14 cellular contexts compared by ENCODE assay signal in genomic region chr2:69619725-69620124, GRCh38. TPM values are rescaled to one million over a fixed set of nuclear protein-coding genes. Genes with fewer than 3 reads are reported as not detected.
DNase-seq lines count a peak whose midpoint lies in the region; ATAC-seq and TF ChIP-seq lines count a peak whose summit lies in the region.
"Had no signal": no experiment of that assay in that cellular context is flagged by ENCODE, and none has a peak within 500 bp of the region (broad histone marks: within the 10 kb centered on the region; RNA-seq: fewer than 3 reads in every experiment).

No MANE protein-coding gene starts in this region.

- DNase-seq in stimulated activated CD4-positive, alpha-beta T cell treated with anti-CD3 and anti-CD28 coated beads, Interleukin-15, amount 100 ng/mL, for 24 hours: peak; percentile 21
- DNase-seq in stimulated activated CD4-positive, alpha-beta T cell treated with anti-CD3 and anti-CD28 coated beads, Interleukin-2, amount 100 ng/mL, for 48 hours: no peak
- peak; percentile 20 for DNase-seq in RPMI8226
- no peak for DNase-seq in heart right ventricle
- no peak for DNase-seq in erythroblast (lab: John Stamatoyannopoulos, UW)
- DNase-seq in vagina (ENCODE audit: extremely low spot score in 2 of 2): no peak
- DNase-seq in stimulated activated CD4-positive, alpha-beta T cell treated with anti-CD3 and anti-CD28 coated beads, Interleukin-4, amount 100 ng/mL, for 24 hours: no peak
- DNase-seq: activated CD4-positive, alpha-beta T cell treated with anti-CD3 and anti-CD28 coated beads, Interleukin-2, amount 50 U/mL, for 48 hours; dermis blood vessel endothelial cell; foreskin melanocyte; NCI-H146 had no signal

- H3K4me1 ChIP-seq in heart right ventricle (peaks cover 4 to 87% (median 51%) of the 10 kb centered on the region in 9 donors), vagina (peaks cover 55% of the 10 kb centered on the region)
- H3K4me1 ChIP-seq: neural progenitor cell had no signal

- no peaks in the 10 kb centered on the region for H3K27me3 ChIP-seq in heart right ventricle
- H3K27me3 ChIP-seq in vagina: no peaks in the 10 kb centered on the region
- H3K27me3 ChIP-seq: neural progenitor cell had no signal

- intact Hi-C loops in heart right ventricle (cut with DNase I) (loop anchor here in 1 of 10 donors (10.0 kb wide), 1 partner anchor 45 kb away; no protein-coding TSS in a partner anchor), vagina (cut with DNase I) (no loop called here)

- ATAC-seq in heart right ventricle (peak in 5 of 8 donors; percentile 21 to 51 (median 35)), GM18870 (IDR thresholded peaks at IDR 0.05; ENCODE audit: unreplicated experiment) (no peak)
- ATAC-seq: SK-N-SH treated with all-trans-retinoic acid at 6 μM for 48 hours had no signal

- H3K9me3 ChIP-seq in heart right ventricle (no peaks in the 10 kb centered on the region), vagina (no peaks in the 10 kb centered on the region)

- TF ChIP-seq POLR2A in erythroblast (IDR thresholded peaks at IDR 0.05; ENCODE audit: low read length): no peak
- TF ChIP-seq POLR2A in vagina (IDR thresholded peaks at IDR 0.05): no peak

- no peak overlapping the region for H3K4me3 ChIP-seq in heart right ventricle
- H3K4me3 ChIP-seq in vagina: no peak overlapping the region
- H3K4me3 ChIP-seq: neural progenitor cell had no signal

- TF ChIP-seq CTCF in heart right ventricle (IDR thresholded peaks at IDR 0.05) (no peak), vagina (IDR thresholded peaks at IDR 0.05) (no peak)

- H3K27ac ChIP-seq in heart right ventricle (no peak overlapping the region), vagina (no peak overlapping the region)
- H3K27ac ChIP-seq: neural progenitor cell had no signal

- peaks cover 0 to 5% (median 0%) of the 10 kb centered on the region in 9 donors for H3K36me3 ChIP-seq in heart right ventricle
- no peaks in the 10 kb centered on the region for H3K36me3 ChIP-seq in vagina
- H3K36me3 ChIP-seq: neural progenitor cell had no signal

- 41 to 57% methylated on average over 3 of the region's 3 CpGs for WGBS in heart right ventricle, 2 donors

RNA-seq across cellular contexts. Expression of gene AAK1, which starts 23.8 kb away (rescaled TPM):
- total RNA-seq in heart right ventricle (100 to 1,000 TPM in 7 of 10 donors, 10 to 100 TPM in 3; 70.2 to 148 (median 125) TPM), vagina (48.6 TPM)
- 10 to 100 TPM; 10.1 to 34.2 TPM for polyA plus RNA-seq in heart right ventricle

Comparison
In these comparisons a context has a peak if more than half of its experiments do, and no peak if none do; other contexts are left out.
1. DNase-seq: peak in stimulated activated CD4-positive, alpha-beta T cell treated with anti-CD3 and anti-CD28 coated beads, Interleukin-15, amount 100 ng/mL, for 24 hours (single experiment) and RPMI8226 (single experiment); none in stimulated activated CD4-positive, alpha-beta T cell treated with anti-CD3 and anti-CD28 coated beads, Interleukin-2, amount 100 ng/mL, for 48 hours (0 of 2), heart right ventricle (0 of 2), erythroblast (0 of 2), vagina (0 of 2) and stimulated activated CD4-positive, alpha-beta T cell treated with anti-CD3 and anti-CD28 coated beads, Interleukin-4, amount 100 ng/mL, for 24 hours (single experiment).